In the genomic region with DNA sequence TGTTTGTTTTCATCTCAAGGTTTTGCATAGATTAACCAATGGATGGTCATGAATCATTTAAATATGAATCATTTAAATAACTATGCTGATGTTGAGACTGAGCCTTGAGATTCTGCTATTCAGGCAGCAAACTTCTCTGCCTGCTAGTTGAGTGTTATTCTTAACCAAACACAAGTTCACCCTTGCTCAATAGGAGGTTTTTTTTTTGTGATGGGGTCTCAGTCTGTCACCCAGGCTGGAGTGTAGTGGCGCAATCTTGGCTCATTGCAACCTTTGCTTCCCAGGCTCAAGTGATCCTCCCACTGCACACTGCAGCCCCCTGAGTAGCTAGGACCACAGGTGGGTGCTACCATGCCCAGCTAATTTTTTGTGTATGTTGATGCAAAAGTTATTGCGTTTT, we compare ENCODE assay signal across 29 cellular contexts.
"Had no signal": no experiment of that assay in that cellular context is flagged by ENCODE, and none has a peak within 500 bp of the region (broad histone marks: within the 10 kb centered on the region; RNA-seq: fewer than 3 reads in every experiment).

No MANE protein-coding gene starts in this region.

- H3K9me3 ChIP-seq: adrenal gland, MG63 had no signal

- H3K27ac ChIP-seq: adrenal gland, PC-9 had no signal

- H3K4me1 Mint-ChIP-seq: activated CD4-positive, alpha-beta T cell treated with anti-CD3 and anti-CD28 coated beads for 36 hours; activated CD4-positive, alpha-beta T cell treated with anti-CD3 and anti-CD28 coated beads, Interleukin-2, amount 10 ng/mL, durations not matched to agents 7 days and 5 days had no signal

- FAIRE-seq: bronchial epithelial cell had no signal

- H3K36me3 ChIP-seq: adrenal gland, MG63 had no signal

- H3K27me3 ChIP-seq: adrenal gland, MG63 had no signal

- H3K9me3 Mint-ChIP-seq: activated CD4-positive, alpha-beta T cell treated with anti-CD3 and anti-CD28 coated beads, Interleukin-2, amount 10 ng/mL, durations not matched to agents 7 days and 5 days; activated naive CD4-positive, alpha-beta T cell treated with anti-CD3 and anti-CD28 coated beads for 36 hours; activated naive CD4-positive, alpha-beta T cell treated with anti-CD3 and anti-CD28 coated beads, Interleukin-2, amount 50 U/mL, for 72 hours; activated T-cell treated with anti-CD3 and anti-CD28 coated beads, Interleukin-2, amount 50 U/mL, for 24 hours; brain had no signal

- H3K27ac Mint-ChIP-seq: activated CD4-positive, alpha-beta T cell treated with anti-CD3 and anti-CD28 coated beads for 36 hours; activated CD4-positive, alpha-beta T cell treated with anti-CD3 and anti-CD28 coated beads, Interleukin-2, amount 10 ng/mL, durations not matched to agents 7 days and 5 days; activated CD8-positive, alpha-beta T cell treated with anti-CD3 and anti-CD28 coated beads, Interleukin-2, amount 10 ng/mL, durations not matched to agents 7 days and 5 days; activated naive CD4-positive, alpha-beta T cell treated with anti-CD3 and anti-CD28 coated beads for 36 hours; activated naive CD4-positive, alpha-beta T cell treated with anti-CD3 and anti-CD28 coated beads, Interleukin-2, amount 50 U/mL, for 72 hours; activated T-cell treated with anti-CD3 and anti-CD28 coated beads, Interleukin-2, amount 50 U/mL, for 24 hours; brain had no signal

- ATAC-seq: activated CD4-positive, alpha-beta T cell treated with anti-CD3 and anti-CD28 coated beads for 36 hours; activated CD4-positive, CD25-positive, alpha-beta regulatory T cell treated with anti-CD3 and anti-CD28 coated beads, Interleukin-2, amount 50 U/mL, for 24 hours; activated CD8-positive, alpha-beta T cell treated with anti-CD3 and anti-CD28 coated beads, Interleukin-2, amount 10 ng/mL, durations not matched to agents 7 days and 5 days; activated naive CD4-positive, alpha-beta T cell treated with anti-CD3 and anti-CD28 coated beads, Interleukin-2, amount 50 U/mL, for 72 hours had no signal

- H3K4me3 ChIP-seq: adrenal gland, MG63, PC-9 had no signal

- H2AFZ ChIP-seq: PC-9 had no signal

- H3K4me2 ChIP-seq: PC-9 had no signal

- DNase-seq: activated CD4-positive, alpha-beta T cell treated with anti-CD3 and anti-CD28 coated beads for 36 hours; activated CD4-positive, alpha-beta T cell treated with anti-CD3 and anti-CD28 coated beads, Interleukin-2, amount 10 ng/mL, durations not matched to agents 7 days and 5 days; activated CD4-positive, alpha-beta T cell treated with anti-CD3 and anti-CD28 coated beads, Interleukin-2, amount 50 U/mL, for 48 hours; activated CD8-positive, alpha-beta T cell treated with anti-CD3 and anti-CD28 coated beads, Interleukin-2, amount 10 ng/mL, durations not matched to agents 7 days and 5 days; activated gamma-delta T cell treated with Interleukin-2 at 50 U/mL for 16 hours; activated naive CD4-positive, alpha-beta T cell treated with anti-CD3 and anti-CD28 coated beads for 36 hours; activated T-cell treated with anti-CD3 and anti-CD28 coated beads, Interleukin-2, amount 50 U/mL, for 24 hours; adrenal gland; anterior cingulate cortex; caudate nucleus; cerebellar nuclear complex; Kasumi-1; MG63; NCI-H1092; NCI-H1436 treated with DMSO at 0.1 percent for 48 hours; NCI-H1694 treated with DMSO at 0.1 percent for 48 hours; NCI-H2029; NCI-H345; NCI-H524 treated with DMSO at 0.1 percent for 48 hours; PC-9; Right ventricle myocardium superior; SW 1271; T-helper 1 cell; T-helper 2 cell; T-helper 9 cell had no signal

- H3K36me3 Mint-ChIP-seq: activated naive CD4-positive, alpha-beta T cell treated with anti-CD3 and anti-CD28 coated beads, Interleukin-2, amount 50 U/mL, for 72 hours; brain had no signal

- H3K4me3 Mint-ChIP-seq: activated CD4-positive, alpha-beta T cell treated with anti-CD3 and anti-CD28 coated beads for 36 hours; activated CD4-positive, alpha-beta T cell treated with anti-CD3 and anti-CD28 coated beads, Interleukin-2, amount 10 ng/mL, durations not matched to agents 7 days and 5 days; activated CD8-positive, alpha-beta T cell treated with anti-CD3 and anti-CD28 coated beads, Interleukin-2, amount 10 ng/mL, durations not matched to agents 7 days and 5 days; activated naive CD4-positive, alpha-beta T cell treated with anti-CD3 and anti-CD28 coated beads for 36 hours; activated T-cell treated with anti-CD3 and anti-CD28 coated beads, Interleukin-2, amount 50 U/mL, for 24 hours; brain had no signal

- H3K27me3 Mint-ChIP-seq: brain had no signal

- H3K4me1 ChIP-seq: adrenal gland had no signal
